Comparison of ENCODE assay signal across 1 cellular context in genomic region chr12:113203852-113204760, GRCh38.
TF ChIP-seq lines count a peak whose summit lies in the region.

No MANE protein-coding gene starts in this region.

TF ChIP-seq in K562, 482 proteins besides CTCF, POLR2A, EP300 and RAD21:
- TF ChIP-seq SIX5 (IDR thresholded peaks at IDR 0.05; ENCODE audit: borderline replicate concordance in 1 of 2, insufficient read depth in 1 of 2, low read depth in 1 of 2, low read length in 2 of 2) (no peak), ZBTB40 (IDR thresholded peaks at IDR 0.05) (peak; percentile 66), ZBTB40 (CRISPR knock-in tag; IDR thresholded peaks at IDR 0.05) (no peak), ZNF583 (CRISPR knock-in tag; IDR thresholded peaks at IDR 0.05) (0 out of 2 replicates have a peak, but pooled peaks have one; percentile 21), NR2C1 (IDR thresholded peaks at IDR 0.05) (no peak), NR2C1 (tag; IDR thresholded peaks at IDR 0.05) (0 out of 2 replicates have a peak, but pooled peaks have one; percentile 13), ELK1 (CRISPR knock-in tag; IDR thresholded peaks at IDR 0.05) (no peak), FIP1L1 (IDR thresholded peaks at IDR 0.05; ENCODE audit: low read depth, low read length, poor library complexity, severe bottlenecking) (no peak), DMBX1 (CRISPR knock-in tag; IDR thresholded peaks at IDR 0.05; ENCODE audit: borderline replicate concordance) (no peak), WHSC1 (IDR thresholded peaks at IDR 0.05; ENCODE audit: low read length) (no peak), HMGXB4 (CRISPR knock-in tag; IDR thresholded peaks at IDR 0.05) (no peak), CEBPB (tag; IDR thresholded peaks at IDR 0.05) (peak; percentile 33; the same call in 1 of the 2 replicates), BHLHE40 (IDR thresholded peaks at IDR 0.05; ENCODE audit: low read length) (0 out of 2 replicates have a peak, but pooled peaks have one; percentile 31), CEBPG (CRISPR knock-in tag; IDR thresholded peaks at IDR 0.05) (no peak), CEBPG (tag; conservative IDR thresholded peaks at IDR 0.05 in 1 of 2, IDR thresholded peaks at IDR 0.05 in 1 of 2) (peak in 1 of 2 experiments; percentile 7; a peak in 1 of 4 replicates), TSC22D4 (tag; IDR thresholded peaks at IDR 0.05) (no peak), SAP30 (IDR thresholded peaks at IDR 0.05; ENCODE audit: borderline replicate concordance, insufficient read depth, low read depth, low read length, poor library complexity, severe bottlenecking) (no peak), CGGBP1 (CRISPR knock-in tag; IDR thresholded peaks at IDR 0.05) (no peak), NFE2 (IDR thresholded peaks at IDR 0.05; ENCODE audit: low read depth) (peak; percentile 24; the same call in 1 of the 2 replicates), MAFG (tag; conservative IDR thresholded peaks at IDR 0.05) (no peak), E2F4 (CRISPR knock-in tag; IDR thresholded peaks at IDR 0.05; ENCODE audit: low read depth) (no peak), RBFOX2 (IDR thresholded peaks at IDR 0.05; ENCODE audit: low read depth, low read length) (no peak), ZNF253 (CRISPR knock-in tag; conservative IDR thresholded peaks at IDR 0.05) (no peak), ZNF445 (CRISPR knock-in tag; IDR thresholded peaks at IDR 0.05; ENCODE audit: low read depth) (no peak), CEBPZ (IDR thresholded peaks at IDR 0.05; ENCODE audit: borderline replicate concordance, low read depth, low read length) (no peak)
